ENCODE assay signal across 8 cellular contexts in genomic region chr19:5029596-5029995, GRCh38.
DNase-seq lines count a peak whose midpoint lies in the region; TF ChIP-seq lines count a peak whose summit lies in the region.
"Not testable (repeated sequence)": the region's sequence is repeated elsewhere in the genome, so short reads cannot be mapped to it uniquely, and the experiment has no call there.

No MANE protein-coding gene starts in this region.

- POLR2A ChIA-PET in MCF 10A (lab: Yijun Ruan, JAX): interaction anchor here (1.2 to 3.3 kb wide), 2 partner anchors 118 to 220 kb away, joined by 3 to 14 read pairs; no protein-coding TSS in a partner anchor

- BruUV-seq in MCF 10A (replicated peaks; lab: Mats Ljungman, UMichigan): not testable (repeated sequence)

- H3K4me3 ChIP-seq in LNCaP clone FGC (ENCODE audit: low read depth, low read length); Peyer's patch; prostate gland; testis: not testable (repeated sequence)

- H3K27ac ChIP-seq in Peyer's patch, testis: not testable (repeated sequence)
- H3K27ac ChIP-seq in prostate gland: peak overlapping the region; percentile 13 to 39

- intact Hi-C loops in MCF 10A (cut with micrococcal nuclease): loop anchor here (2.0 kb wide), 1 partner anchor 59 kb away; no protein-coding TSS in a partner anchor
- intact Hi-C loops in prostate gland (cut with DNase I): loop anchor here (5.0 kb wide), 1 partner anchor 57 kb away; no protein-coding TSS in a partner anchor
- intact Hi-C loops in testis (cut with DNase I; ENCODE audit: low total_unique reads): not testable (repeated sequence)

- H3K36me3 Mint-ChIP-seq in MCF 10A (ENCODE audit: insufficient read depth, unreplicated experiment): peaks cover 20% of the 10 kb centered on the region

- CTCF ChIA-PET in MCF 10A (lab: Yijun Ruan, JAX): interaction anchor here (0.7 to 4.0 kb wide), 13 partner anchors 9 to 223 kb away, joined by 3 to 40 read pairs (median 5); partner anchors contain the start of gene TICAM1

- peak; percentile 65 for DNase-seq in Daoy (ENCODE audit: low read depth)
- not testable (repeated sequence) for DNase-seq in LNCaP clone FGC (ENCODE audit: low read depth); prostate gland (ENCODE audit: low spot score)
- peak; percentile 48 to 79 (median 65) for DNase-seq in Peyer's patch
- peak; percentile 49 to 52 for DNase-seq in activated CD4-positive, alpha-beta T cell treated with anti-CD3 and anti-CD28 coated beads, Interleukin-2, amount 50 U/mL, for 4 hours
- peak; percentile 71 for DNase-seq in MCF 10A (ENCODE audit: unreplicated experiment)
- DNase-seq in iPS DF 19.7 (ENCODE audit: low read depth, low spot score): peak; percentile 23
- DNase-seq in testis: peak; percentile 72

- H3K27me3 ChIP-seq in Peyer's patch; prostate gland (replicated peaks; ENCODE audit: insufficient read depth); testis: not testable (repeated sequence)

- not testable (repeated sequence) for H3K4me1 Mint-ChIP-seq in MCF 10A (ENCODE audit: insufficient read depth, unreplicated experiment)

- H3K27me3 Mint-ChIP-seq in MCF 10A (ENCODE audit: insufficient read depth, unreplicated experiment): not testable (repeated sequence)

- H3K27ac Mint-ChIP-seq in MCF 10A (ENCODE audit: low read depth, unreplicated experiment): peak overlapping the region; percentile 44

- H3K4me3 Mint-ChIP-seq in MCF 10A (ENCODE audit: unreplicated experiment): not testable (repeated sequence)

- H3K4me1 ChIP-seq in Peyer's patch (peaks cover 0 to 16% (median 2%) of the 10 kb centered on the region in 4 donors), prostate gland (replicated peaks) (peaks cover 11% of the 10 kb centered on the region), testis (peaks cover 21% of the 10 kb centered on the region)

- TF ChIP-seq CTCF in LNCaP clone FGC (IDR thresholded peaks at IDR 0.05; ENCODE audit: control insufficient read depth, extremely low read depth, insufficient read depth): peak; percentile 48
- peak in 5 of 6 experiments; percentile 22 to 49 (median 45) for TF ChIP-seq CTCF in Peyer's patch (IDR thresholded peaks at IDR 0.05)
- peak; percentile 47 for TF ChIP-seq CTCF in MCF 10A (IDR thresholded peaks at IDR 0.05; ENCODE audit: unreplicated experiment)
- TF ChIP-seq CTCF in prostate gland (IDR thresholded peaks at IDR 0.05): peak in 3 of 4 experiments; percentile 47 to 58 (median 57)
- TF ChIP-seq CTCF in testis (IDR thresholded peaks at IDR 0.05): peak; percentile 14 to 73 (median 47)

- 70% methylated on average over 12 of the region's 12 CpGs for WGBS in prostate gland
- 78 to 81% methylated on average over 12 of the region's 12 CpGs for WGBS in testis, 2 donors

- not testable (repeated sequence) for H3K9me3 ChIP-seq in Peyer's patch, prostate gland, testis

- H3K9me3 Mint-ChIP-seq in MCF 10A (ENCODE audit: unreplicated experiment): not testable (repeated sequence)

- H3K36me3 ChIP-seq in Peyer's patch: peaks cover 0 to 19% (median 0%) of the 10 kb centered on the region in 3 donors
- H3K36me3 ChIP-seq in prostate gland; testis (ENCODE audit: low read depth, missing control alignments): not testable (repeated sequence)

- TF ChIP-seq POLR2A in Peyer's patch (IDR thresholded peaks at IDR 0.05); prostate gland (IDR thresholded peaks at IDR 0.05); testis (IDR thresholded peaks at IDR 0.05): not testable (repeated sequence)
